Comparison of ENCODE assay signal across 8 cellular contexts in the genomic region with DNA sequence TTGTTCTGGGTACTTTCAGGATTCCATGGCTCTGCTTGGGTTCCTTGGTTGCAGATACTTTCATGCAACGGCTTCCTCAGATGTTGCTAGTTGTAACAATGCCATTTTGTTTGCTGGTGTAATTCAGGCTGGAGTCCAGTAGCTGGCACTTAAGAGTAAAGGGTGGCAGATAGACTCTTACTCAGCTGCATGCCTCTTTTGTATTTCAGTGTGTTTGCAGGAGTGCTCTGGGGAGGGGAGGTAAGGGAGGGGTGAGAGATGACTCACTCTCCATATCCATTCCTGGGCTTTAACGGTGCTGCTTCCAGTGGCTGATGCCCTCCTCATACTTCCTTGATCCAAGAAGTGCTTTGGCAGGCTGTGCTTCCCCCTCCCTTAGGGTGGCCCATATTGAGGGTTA.
DNase-seq lines count a peak whose midpoint lies in the region; ATAC-seq and TF ChIP-seq lines count a peak whose summit lies in the region.

No MANE protein-coding gene starts in this region.

- H3K4me3 ChIP-seq in NT2/D1 (ENCODE audit: insufficient read length, low read depth), result no peak overlapping the region
- H3K4me3 ChIP-seq in epithelial cell of proximal tubule (ENCODE audit: low read depth, low read length), result no peak overlapping the region

- no peaks in the 10 kb centered on the region for H3K27me3 ChIP-seq in NT2/D1 (ENCODE audit: insufficient read depth, insufficient read length)

- ATAC-seq in T-helper 17 cell, result no peak

- DNase-seq in NT2/D1 (ENCODE audit: low read depth, low spot score) (peak; percentile 32), epithelial cell of proximal tubule (ENCODE audit: low read depth) (peak; percentile 90), renal cortical epithelial cell (ENCODE audit: low read depth) (peak; percentile 95), RPMI8226 (no peak), CD1c-positive myeloid dendritic cell (ENCODE audit: extremely low spot score) (no peak), NCI-H146 treated with DMSO at 0.1 percent for 48 hours (lab: John Stamatoyannopoulos, UW; ENCODE audit: unreplicated experiment) (no peak), T-helper 17 cell (no peak)

- H3K36me3 Mint-ChIP-seq in T-helper 17 cell (ENCODE audit: low read depth), result no peaks in the 10 kb centered on the region

- H3K27ac Mint-ChIP-seq in T-helper 17 cell, result no peak overlapping the region

- H3K4me3 Mint-ChIP-seq in T-helper 17 cell, result no peak overlapping the region

- H3K9me3 ChIP-seq in NT2/D1 (ENCODE audit: insufficient read depth, low read length), result no peaks in the 10 kb centered on the region; the same call in 1 of the 2 replicates
- H3K9me3 ChIP-seq in T-helper 17 cell (ENCODE audit: control insufficient read depth, low read length, poor library complexity, severe bottlenecking), result no peaks in the 10 kb centered on the region

- H3K9ac ChIP-seq in NT2/D1 (ENCODE audit: insufficient read length, low read depth), result no peak overlapping the region

- peaks cover 13% of the 10 kb centered on the region for H3K27me3 Mint-ChIP-seq in T-helper 17 cell

- TF ChIP-seq CTCF in GM12873 (IDR thresholded peaks at IDR 0.05; ENCODE audit: insufficient read depth, low read depth, low read length, missing control alignments) (peak; percentile 20), epithelial cell of proximal tubule (conservative IDR thresholded peaks at IDR 0.05; ENCODE audit: low read depth, low read length) (peak; percentile 94)

- H3K4me1 ChIP-seq in NT2/D1 (ENCODE audit: insufficient read depth, insufficient read length), result no peaks in the 10 kb centered on the region

- H3K4me1 Mint-ChIP-seq in T-helper 17 cell, result no peaks in the 10 kb centered on the region

- no peaks in the 10 kb centered on the region for H3K36me3 ChIP-seq in NT2/D1 (ENCODE audit: insufficient read depth, insufficient read length, low read length)

Comparison
In these comparisons a context has a peak if more than half of its experiments do, and no peak if none do; other contexts are left out.
1. DNase-seq: peak in NT2/D1 (single experiment), epithelial cell of proximal tubule (single experiment) and renal cortical epithelial cell (single experiment); none in RPMI8226 (single experiment), CD1c-positive myeloid dendritic cell (single experiment), NCI-H146 treated with DMSO at 0.1 percent for 48 hours (single experiment) and T-helper 17 cell (0 of 3).